ENCODE assay signal across 17 cellular contexts in genomic region chr10:77989081-77989724, GRCh38. TPM values are rescaled to one million over a fixed set of nuclear protein-coding genes. Genes with fewer than 3 reads are reported as not detected.
DNase-seq lines count a peak whose midpoint lies in the region; ATAC-seq, FAIRE-seq and TF ChIP-seq lines count a peak whose summit lies in the region.
"Had no signal": no experiment of that assay in that cellular context is flagged by ENCODE, and none has a peak within 500 bp of the region (broad histone marks: within the 10 kb centered on the region; RNA-seq: fewer than 3 reads in every experiment).

No MANE protein-coding gene starts in this region.

- ATAC-seq in body of pancreas: peak; percentile 81
- ATAC-seq: GM12878, natural killer cell, upper lobe of right lung had no signal

- CTCF ChIA-PET in activated CD4-positive, alpha-beta T cell treated with anti-CD3 and anti-CD28 coated beads, Interleukin-2, amount 10 ng/mL, durations not matched to agents 7 days and 5 days (lab: Charles Lee): interaction anchor here (1.0 to 1.5 kb wide), 2 partner anchors 33 to 40 kb away, joined by 3 to 4 read pairs; partner anchors contain the start of gene POLR3A

- H3K4me3 ChIP-seq in body of pancreas (no peak overlapping the region), hepatocyte (no peak overlapping the region), kidney (ENCODE audit: low read length in 2 of 2) (no peak overlapping the region)
- H3K4me3 ChIP-seq: esophagus muscularis mucosa, GM12878, upper lobe of right lung had no signal

- H3K27me3 ChIP-seq in body of pancreas: no peaks in the 10 kb centered on the region
- H3K27me3 ChIP-seq in hepatocyte: no peaks in the 10 kb centered on the region
- H3K27me3 ChIP-seq: esophagus muscularis mucosa, upper lobe of right lung had no signal

- H3K4me1 ChIP-seq in body of pancreas (peaks cover 10% of the 10 kb centered on the region), hepatocyte (ENCODE audit: insufficient read depth) (no peaks in the 10 kb centered on the region), kidney (ENCODE audit: control insufficient read depth in 1 of 2, insufficient read depth in 1 of 2, low read depth in 1 of 2, low read length in 2 of 2) (no peaks in the 10 kb centered on the region)
- H3K4me1 ChIP-seq: upper lobe of right lung had no signal

- no peaks in the 10 kb centered on the region for H3K4me1 Mint-ChIP-seq in activated CD4-positive, alpha-beta T cell treated with anti-CD3 and anti-CD28 coated beads, Interleukin-2, amount 10 ng/mL, durations not matched to agents 7 days and 5 days
- H3K4me1 Mint-ChIP-seq in HFFc6 (ENCODE audit: low read depth): peaks cover 18% of the 10 kb centered on the region
- H3K4me1 Mint-ChIP-seq: IgD-negative memory B cell, natural killer cell had no signal

- POLR2A ChIA-PET in activated CD4-positive, alpha-beta T cell treated with anti-CD3 and anti-CD28 coated beads, Interleukin-2, amount 10 ng/mL, durations not matched to agents 7 days and 5 days (lab: Charles Lee): no interaction called here

- no peak for TF ChIP-seq POLR2A in body of pancreas (IDR thresholded peaks at IDR 0.05)

- peaks cover 51% of the 10 kb centered on the region for H3K36me3 Mint-ChIP-seq in activated CD4-positive, alpha-beta T cell treated with anti-CD3 and anti-CD28 coated beads, Interleukin-2, amount 10 ng/mL, durations not matched to agents 7 days and 5 days (ENCODE audit: low read depth)
- peaks cover 38% of the 10 kb centered on the region for H3K36me3 Mint-ChIP-seq in HFFc6 (ENCODE audit: low read depth)

- no peak for FAIRE-seq in kidney (lab: Jason Lieb, UNC)
- FAIRE-seq: GM12878 had no signal

- peak overlapping the region; percentile 0 to 50 (median 17) for H3K27ac ChIP-seq in body of pancreas
- H3K27ac ChIP-seq in hepatocyte: peak overlapping the region; percentile 34
- peak overlapping the region; percentile 67 for H3K27ac ChIP-seq in temporal lobe (ENCODE audit: low read depth, low read length)
- H3K27ac ChIP-seq in kidney (ENCODE audit: low read depth in 2 of 2, low read length in 2 of 2): peak overlapping the region in 1 of 2 donors; percentile 9
- H3K27ac ChIP-seq: esophagus muscularis mucosa, upper lobe of right lung had no signal

- no peak overlapping the region for H3K4me3 Mint-ChIP-seq in activated CD4-positive, alpha-beta T cell treated with anti-CD3 and anti-CD28 coated beads, Interleukin-2, amount 10 ng/mL, durations not matched to agents 7 days and 5 days
- H3K4me3 Mint-ChIP-seq in HFFc6: no peak overlapping the region
- H3K4me3 Mint-ChIP-seq: activated T-helper 1 cell treated with anti-CD3 and anti-CD28 coated beads, Interleukin-12 subunit alpha, Interleukin-12 subunit beta, Interleukin-2, Interleukin-4 antibody, amounts not matched to agents 30 ng/mL and 10 ng/mL and 1 ng/mL, durations not matched to agents 14 hours and 24 hours and 36 hours; IgD-negative memory B cell; natural killer cell had no signal

- intact Hi-C loops in body of pancreas (cut with DNase I) (loop anchor here (10.0 kb wide), 1 partner anchor 144 kb away; no protein-coding TSS in a partner anchor), kidney (cut with DNase I) (no loop called here)

- no peaks in the 10 kb centered on the region for H3K9me3 ChIP-seq in body of pancreas
- H3K9me3 ChIP-seq in hepatocyte (ENCODE audit: low read depth): no peaks in the 10 kb centered on the region
- H3K9me3 ChIP-seq in kidney (ENCODE audit: control insufficient read depth in 1 of 2, low read length in 2 of 2): no peaks in the 10 kb centered on the region
- H3K9me3 ChIP-seq: esophagus muscularis mucosa, SK-N-SH, upper lobe of right lung had no signal

- H3K27me3 Mint-ChIP-seq in activated CD4-positive, alpha-beta T cell treated with anti-CD3 and anti-CD28 coated beads, Interleukin-2, amount 10 ng/mL, durations not matched to agents 7 days and 5 days: no peaks in the 10 kb centered on the region
- no peaks in the 10 kb centered on the region for H3K27me3 Mint-ChIP-seq in HFFc6 (ENCODE audit: insufficient read depth)
- H3K27me3 Mint-ChIP-seq: IgD-negative memory B cell had no signal

- WGBS in body of pancreas, 2 donors: 35 to 38% methylated on average over 11 of the region's 11 CpGs
- 81% methylated on average over 11 of the region's 11 CpGs for WGBS in hepatocyte (ENCODE audit: low lambda C conversion rate, missing lambda C conversion rate)

- no peak for TF ChIP-seq CTCF in body of pancreas (IDR thresholded peaks at IDR 0.05)
- no peak for TF ChIP-seq CTCF in hepatocyte (IDR thresholded peaks at IDR 0.05; ENCODE audit: poor library complexity)
- no peak for TF ChIP-seq CTCF in GM10266 (IDR thresholded peaks at IDR 0.05; ENCODE audit: control insufficient read depth, insufficient read depth, low read depth, missing control alignments)
- no peak for TF ChIP-seq CTCF in HFFc6 (IDR thresholded peaks at IDR 0.05)
- TF ChIP-seq CTCF in kidney (IDR thresholded peaks at IDR 0.05; ENCODE audit: borderline replicate concordance, extremely low read depth, insufficient read depth): no peak

- no peak overlapping the region for H3K9ac ChIP-seq in kidney (ENCODE audit: low read length in 2 of 2)
- H3K9ac ChIP-seq: SK-N-SH had no signal

- no peaks in the 10 kb centered on the region for H3K9me2 ChIP-seq in hepatocyte (replicated peaks; ENCODE audit: insufficient read depth)
- H3K9me2 ChIP-seq: SK-N-SH had no signal

- H3K36me3 ChIP-seq in body of pancreas (replicated peaks in 1 of 2; ENCODE audit: insufficient read depth in 1 of 2, low read depth in 2 of 2) (peaks cover 11 to 38% of the 10 kb centered on the region in 2 donors), hepatocyte (replicated peaks; ENCODE audit: insufficient read depth, low read depth) (no peaks in the 10 kb centered on the region), kidney (ENCODE audit: control insufficient read depth in 1 of 2, insufficient read depth in 2 of 2, low read length in 2 of 2) (peaks cover 25 to 46% of the 10 kb centered on the region in 2 donors)

- no peaks in the 10 kb centered on the region for H4K20me1 ChIP-seq in hepatocyte (ENCODE audit: insufficient read depth, poor library complexity, severe bottlenecking)

- DNase-seq in activated CD4-positive, alpha-beta T cell treated with anti-CD3 and anti-CD28 coated beads for 48 hours: peak; percentile 19
- no peak for DNase-seq in activated CD4-positive, alpha-beta T cell treated with anti-CD3 and anti-CD28 coated beads, Interleukin-2, amount 10 ng/mL, durations not matched to agents 7 days and 5 days
- DNase-seq in body of pancreas (peak; percentile 37 to 67 (median 64)), hepatocyte (ENCODE audit: low spot score) (peak; percentile 48), GM10266 (ENCODE audit: extremely low spot score) (no peak), HFFc6 (no peak), kidney (no peak)
- DNase-seq: activated CD4-positive, CD25-positive, alpha-beta regulatory T cell; islet precursor cell; natural killer cell; SK-N-SH; upper lobe of right lung had no signal

- H3K27ac Mint-ChIP-seq in activated CD4-positive, alpha-beta T cell treated with anti-CD3 and anti-CD28 coated beads, Interleukin-2, amount 10 ng/mL, durations not matched to agents 7 days and 5 days: no peak overlapping the region
- H3K27ac Mint-ChIP-seq in HFFc6: no peak overlapping the region; the same call in 1 of the 2 replicates
- H3K27ac Mint-ChIP-seq: activated T-helper 1 cell treated with anti-CD3 and anti-CD28 coated beads, Interleukin-12 subunit alpha, Interleukin-12 subunit beta, Interleukin-2, Interleukin-4 antibody, amounts not matched to agents 30 ng/mL and 10 ng/mL and 1 ng/mL, durations not matched to agents 14 hours and 24 hours and 36 hours; natural killer cell had no signal

- no peaks in the 10 kb centered on the region for H3K9me3 Mint-ChIP-seq in activated CD4-positive, alpha-beta T cell treated with anti-CD3 and anti-CD28 coated beads, Interleukin-2, amount 10 ng/mL, durations not matched to agents 7 days and 5 days
- no peaks in the 10 kb centered on the region for H3K9me3 Mint-ChIP-seq in HFFc6
- H3K9me3 Mint-ChIP-seq: activated T-helper 1 cell treated with anti-CD3 and anti-CD28 coated beads, Interleukin-12 subunit alpha, Interleukin-12 subunit beta, Interleukin-2, Interleukin-4 antibody, amounts not matched to agents 30 ng/mL and 10 ng/mL and 1 ng/mL, durations not matched to agents 14 hours and 24 hours and 36 hours; IgD-negative memory B cell; natural killer cell had no signal

- H3K79me2 ChIP-seq in hepatocyte: no peaks in the 10 kb centered on the region

- no peak overlapping the region for H2AFZ ChIP-seq in hepatocyte

- no peak overlapping the region for H3K4me2 ChIP-seq in hepatocyte
- H3K4me2 ChIP-seq: SK-N-SH had no signal

RNA-seq across cellular contexts. Expression of gene POLR3A, which starts 40.1 kb away (rescaled TPM):
- 10 to 100 TPM; 18.1 to 18.8 TPM for total RNA-seq in activated CD4-positive, alpha-beta T cell treated with anti-CD3 and anti-CD28 coated beads, Interleukin-2, amount 10 ng/mL, durations not matched to agents 7 days and 5 days
- 10 to 100 TPM in 1 of 2 donors, 1 to 10 TPM in 1; 7.9 to 10.4 TPM for total RNA-seq in body of pancreas
- 9.8 and 10.8 TPM in 2 replicates for total RNA-seq in hepatocyte
- polyA plus RNA-seq in hepatocyte: 8.0 and 8.7 TPM in 2 replicates
- 39.6 TPM for total RNA-seq in temporal lobe
- 10 to 100 TPM; 18.0 to 21.0 (median 19.8) TPM for total RNA-seq in HFFc6 (2021; fragmentation: NEBNext Ultra II Directional; extraction: Animal tissue kit (Norgen Biotek cat#: 25700))
- total RNA-seq in kidney: 13.3 TPM
- polyA plus RNA-seq in kidney (ENCODE audit: insufficient read depth, low read depth, low replicate concordance): 4.9 TPM

RNA-seq across cellular contexts. Expression of gene RPS24, which starts 44.5 kb away (rescaled TPM):
- total RNA-seq in activated CD4-positive, alpha-beta T cell treated with anti-CD3 and anti-CD28 coated beads, Interleukin-2, amount 10 ng/mL, durations not matched to agents 7 days and 5 days: 1,000 to 10,000 TPM; 1,565 to 2,086 TPM
- total RNA-seq in body of pancreas (1,000 to 10,000 TPM; 1,428 to 1,609 TPM), hepatocyte (2,225 and 2,372 TPM in 2 replicates), temporal lobe (3,098 TPM), kidney (1,088 TPM)
- polyA plus RNA-seq in hepatocyte (391 and 461 TPM in 2 replicates), kidney (ENCODE audit: insufficient read depth, low read depth, low replicate concordance) (3,199 TPM)
- total RNA-seq in HFFc6 (2021; fragmentation: NEBNext Ultra II Directional; extraction: Animal tissue kit (Norgen Biotek cat#: 25700)): 1,000 to 10,000 TPM; 1,111 to 1,416 (median 1,288) TPM

Comparison
In these comparisons a context has a peak if more than half of its experiments do, and no peak if none do; other contexts are left out.
1. DNase-seq: peak in activated CD4-positive, alpha-beta T cell treated with anti-CD3 and anti-CD28 coated beads for 48 hours (single experiment), body of pancreas (4 of 4) and hepatocyte (single experiment); none in activated CD4-positive, alpha-beta T cell treated with anti-CD3 and anti-CD28 coated beads, Interleukin-2, amount 10 ng/mL, durations not matched to agents 7 days and 5 days (single experiment), GM10266 (single experiment), HFFc6 (single experiment) and kidney (single experiment).